ENCODE assay signal across 1 cellular context in the genomic region with DNA sequence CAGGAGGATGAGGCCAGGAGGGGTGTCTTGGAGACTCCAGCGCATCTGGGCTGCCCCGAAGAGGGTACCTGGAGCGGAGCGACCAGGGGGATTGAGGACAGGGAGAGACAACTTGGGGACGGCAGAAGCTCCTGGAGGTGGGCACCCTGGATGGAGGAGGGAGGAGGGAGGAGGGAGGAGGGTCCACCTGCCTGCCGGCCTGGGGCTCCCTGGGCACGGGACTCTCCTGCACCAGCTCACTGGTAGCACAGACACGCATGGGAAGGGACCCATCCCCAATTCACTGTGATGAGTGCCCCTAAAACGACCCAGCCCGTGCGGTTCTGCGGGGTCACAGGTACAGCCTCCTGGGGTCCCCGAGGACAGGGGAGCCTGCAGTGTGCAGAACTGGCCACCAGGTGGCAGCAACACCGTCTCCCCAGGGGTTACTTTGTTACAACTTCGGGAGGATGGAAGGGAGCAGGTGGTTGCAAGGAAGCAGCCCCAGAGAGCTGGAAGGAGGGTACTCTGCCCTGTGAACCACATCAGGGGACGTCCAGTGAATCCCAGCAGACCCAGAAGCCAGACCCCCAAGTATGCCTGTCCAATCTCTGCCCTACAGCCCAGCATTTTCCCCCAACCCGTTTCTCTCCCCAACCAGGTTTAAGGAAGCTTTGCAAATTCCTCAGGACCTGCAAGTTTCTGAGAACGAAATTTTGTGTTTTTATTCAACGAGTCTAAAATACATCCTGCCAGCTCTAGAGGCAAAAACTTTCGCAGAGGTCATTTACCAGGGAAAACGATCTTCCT.
TF ChIP-seq lines count a peak whose summit lies in the region.

No MANE protein-coding gene starts in this region.

TF ChIP-seq in HCT116, 20 proteins besides CTCF, POLR2A, EP300 and RAD21 (continued from another document):
- no peak for TF ChIP-seq ATF3 (IDR thresholded peaks at IDR 0.05)
- no peak for TF ChIP-seq ZFX (IDR thresholded peaks at IDR 0.05)
